In genomic region chr1:192861860-192862259, GRCh38 we compare ENCODE assay signal across 3 cellular contexts.
TF ChIP-seq lines count a peak whose summit lies in the region.

No MANE protein-coding gene starts in this region.

TF ChIP-seq in A549, 52 proteins besides CTCF, POLR2A, EP300 and RAD21 (continued from another document):
- no peak for TF ChIP-seq ZFP36 (IDR thresholded peaks at IDR 0.05; ENCODE audit: borderline replicate concordance, partially characterized antibody)
- TF ChIP-seq, protein P1, sequence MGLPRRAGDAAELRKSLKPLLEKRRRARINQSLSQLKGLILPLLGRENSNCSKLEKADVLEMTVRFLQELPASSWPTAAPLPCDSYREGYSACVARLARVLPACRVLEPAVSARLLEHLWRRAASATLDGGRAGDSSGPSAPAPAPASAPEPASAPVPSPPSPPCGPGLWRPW (IDR thresholded peaks at IDR 0.05), result no peak
- no peak for TF ChIP-seq RCOR1 (IDR thresholded peaks at IDR 0.05; ENCODE audit: low read depth, low read length)
- TF ChIP-seq MAFK (IDR thresholded peaks at IDR 0.05; ENCODE audit: partially characterized antibody), result no peak
- no peak for TF ChIP-seq GATA3 (IDR thresholded peaks at IDR 0.05; ENCODE audit: borderline replicate concordance)
- TF ChIP-seq SREBF2 (IDR thresholded peaks at IDR 0.05), result no peak
- no peak for TF ChIP-seq KDM1A (IDR thresholded peaks at IDR 0.05; ENCODE audit: low read depth)
- TF ChIP-seq, protein P2, sequence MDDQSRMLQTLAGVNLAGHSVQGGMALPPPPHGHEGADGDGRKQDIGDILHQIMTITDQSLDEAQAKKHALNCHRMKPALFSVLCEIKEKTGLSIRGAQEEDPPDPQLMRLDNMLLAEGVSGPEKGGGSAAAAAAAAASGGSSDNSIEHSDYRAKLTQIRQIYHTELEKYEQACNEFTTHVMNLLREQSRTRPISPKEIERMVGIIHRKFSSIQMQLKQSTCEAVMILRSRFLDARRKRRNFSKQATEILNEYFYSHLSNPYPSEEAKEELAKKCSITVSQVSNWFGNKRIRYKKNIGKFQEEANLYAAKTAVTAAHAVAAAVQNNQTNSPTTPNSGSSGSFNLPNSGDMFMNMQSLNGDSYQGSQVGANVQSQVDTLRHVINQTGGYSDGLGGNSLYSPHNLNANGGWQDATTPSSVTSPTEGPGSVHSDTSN (IDR thresholded peaks at IDR 0.05), result no peak
- TF ChIP-seq, protein P3, sequence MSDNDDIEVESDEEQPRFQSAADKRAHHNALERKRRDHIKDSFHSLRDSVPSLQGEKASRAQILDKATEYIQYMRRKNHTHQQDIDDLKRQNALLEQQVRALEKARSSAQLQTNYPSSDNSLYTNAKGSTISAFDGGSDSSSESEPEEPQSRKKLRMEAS (IDR thresholded peaks at IDR 0.05), result no peak
- TF ChIP-seq CHD2 (IDR thresholded peaks at IDR 0.05; ENCODE audit: low read length, partially characterized antibody), result no peak
- no peak for TF ChIP-seq MAZ (IDR thresholded peaks at IDR 0.05; ENCODE audit: borderline replicate concordance, low read depth, low read length)
- no peak for TF ChIP-seq FOXS1 (CRISPR knock-in tag; IDR thresholded peaks at IDR 0.05)
- no peak for TF ChIP-seq TFCP2L1 (CRISPR knock-in tag; IDR thresholded peaks at IDR 0.05)
- no peak for TF ChIP-seq HOXB5 (CRISPR knock-in tag; IDR thresholded peaks at IDR 0.05)
- TF ChIP-seq JUN (IDR thresholded peaks at IDR 0.05), result no peak

TF ChIP-seq in endothelial cell of umbilical vein, 7 proteins besides CTCF, POLR2A, EP300 and RAD21:
- TF ChIP-seq, protein P3 (IDR thresholded peaks at IDR 0.05; ENCODE audit: insufficient read depth, insufficient read length), result no peak
- TF ChIP-seq JUN (IDR thresholded peaks at IDR 0.05; ENCODE audit: borderline replicate concordance, insufficient read depth, insufficient read length, low read depth) (no peak), GATA2 (IDR thresholded peaks at IDR 0.05; ENCODE audit: insufficient read depth, insufficient read length, low read depth, low read length) (no peak), EZH2 (IDR thresholded peaks at IDR 0.05; ENCODE audit: borderline replicate concordance, low read depth, low read length, severe bottlenecking) (no peak), FOS (IDR thresholded peaks at IDR 0.05; ENCODE audit: borderline replicate concordance, insufficient read depth, low read length) (no peak), MYC (IDR thresholded peaks at IDR 0.05; ENCODE audit: low read depth, low read length) (no peak), POLR2AphosphoS5 (IDR thresholded peaks at IDR 0.05; ENCODE audit: insufficient read depth, low read depth, low read length) (no peak)

TF ChIP-seq in neural cell, 6 proteins besides CTCF, POLR2A, EP300 and RAD21 (continued from another document):
- no peak for TF ChIP-seq POLR2AphosphoS5 (IDR thresholded peaks at IDR 0.05)
- no peak for TF ChIP-seq SMC3 (conservative IDR thresholded peaks at IDR 0.05; ENCODE audit: poor library complexity)
- TF ChIP-seq, protein P4, sequence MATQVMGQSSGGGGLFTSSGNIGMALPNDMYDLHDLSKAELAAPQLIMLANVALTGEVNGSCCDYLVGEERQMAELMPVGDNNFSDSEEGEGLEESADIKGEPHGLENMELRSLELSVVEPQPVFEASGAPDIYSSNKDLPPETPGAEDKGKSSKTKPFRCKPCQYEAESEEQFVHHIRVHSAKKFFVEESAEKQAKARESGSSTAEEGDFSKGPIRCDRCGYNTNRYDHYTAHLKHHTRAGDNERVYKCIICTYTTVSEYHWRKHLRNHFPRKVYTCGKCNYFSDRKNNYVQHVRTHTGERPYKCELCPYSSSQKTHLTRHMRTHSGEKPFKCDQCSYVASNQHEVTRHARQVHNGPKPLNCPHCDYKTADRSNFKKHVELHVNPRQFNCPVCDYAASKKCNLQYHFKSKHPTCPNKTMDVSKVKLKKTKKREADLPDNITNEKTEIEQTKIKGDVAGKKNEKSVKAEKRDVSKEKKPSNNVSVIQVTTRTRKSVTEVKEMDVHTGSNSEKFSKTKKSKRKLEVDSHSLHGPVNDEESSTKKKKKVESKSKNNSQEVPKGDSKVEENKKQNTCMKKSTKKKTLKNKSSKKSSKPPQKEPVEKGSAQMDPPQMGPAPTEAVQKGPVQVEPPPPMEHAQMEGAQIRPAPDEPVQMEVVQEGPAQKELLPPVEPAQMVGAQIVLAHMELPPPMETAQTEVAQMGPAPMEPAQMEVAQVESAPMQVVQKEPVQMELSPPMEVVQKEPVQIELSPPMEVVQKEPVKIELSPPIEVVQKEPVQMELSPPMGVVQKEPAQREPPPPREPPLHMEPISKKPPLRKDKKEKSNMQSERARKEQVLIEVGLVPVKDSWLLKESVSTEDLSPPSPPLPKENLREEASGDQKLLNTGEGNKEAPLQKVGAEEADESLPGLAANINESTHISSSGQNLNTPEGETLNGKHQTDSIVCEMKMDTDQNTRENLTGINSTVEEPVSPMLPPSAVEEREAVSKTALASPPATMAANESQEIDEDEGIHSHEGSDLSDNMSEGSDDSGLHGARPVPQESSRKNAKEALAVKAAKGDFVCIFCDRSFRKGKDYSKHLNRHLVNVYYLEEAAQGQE (IDR thresholded peaks at IDR 0.05; ENCODE audit: borderline replicate concordance), result no peak
